31 cellular contexts compared by ENCODE assay signal in genomic region chr2:2859164-2859563, GRCh38.
"Had no signal": no experiment of that assay in that cellular context is flagged by ENCODE, and none has a peak within 500 bp of the region (broad histone marks: within the 10 kb centered on the region; RNA-seq: fewer than 3 reads in every experiment).

No MANE protein-coding gene starts in this region.

- H3K4me1 ChIP-seq: adrenal gland, body of pancreas, breast epithelium had no signal

- H3K27me3 ChIP-seq: adrenal gland, body of pancreas, brain microvascular endothelial cell had no signal

- H3K27ac ChIP-seq: adrenal gland, body of pancreas, brain microvascular endothelial cell, breast epithelium, VCaP had no signal

- H3K36me3 ChIP-seq: adrenal gland, brain microvascular endothelial cell, breast epithelium had no signal

- H3K9me3 ChIP-seq: adrenal gland, body of pancreas, breast epithelium had no signal

- H3K4me3 ChIP-seq: adrenal gland, body of pancreas, breast epithelium had no signal

- ATAC-seq: activated CD8-positive, alpha-beta T cell treated with anti-CD3 and anti-CD28 coated beads for 36 hours; activated naive CD4-positive, alpha-beta T cell treated with anti-CD3 and anti-CD28 coated beads, Interleukin-2, amount 50 U/mL, for 72 hours; activated T-cell treated with anti-CD3 and anti-CD28 coated beads, Interleukin-2, amount 50 U/mL, for 4 hours; activated T-cell treated with anti-CD3 and anti-CD28 coated beads, Interleukin-2, amount 50 U/mL, for 72 hours; activated T-helper 17 cell treated with anti-CD3 and anti-CD28 coated beads, Interleukin-2, amount 50 U/mL, for 72 hours; body of pancreas had no signal

- DNase-seq: activated B cell treated with CpG ODN at 0.5 μM for 24 hours; activated CD4-positive, alpha-beta memory T cell treated with anti-CD3 and anti-CD28 coated beads for 36 hours; activated CD4-positive, alpha-beta T cell treated with anti-CD3 and anti-CD28 coated beads for 4 hours; activated CD4-positive, alpha-beta T cell treated with anti-CD3 and anti-CD28 coated beads, Interleukin-2, amount 10 ng/mL, durations not matched to agents 24 days and 14 days; activated CD4-positive, alpha-beta T cell treated with anti-CD3 and anti-CD28 coated beads, Interleukin-2, amount 50 U/mL, for 1 hour; activated CD4-positive, alpha-beta T cell treated with anti-CD3 and anti-CD28 coated beads, Interleukin-2, amount 50 U/mL, for 4 hours; activated CD4-positive, CD25-positive, alpha-beta regulatory T cell treated with anti-CD3 and anti-CD28 coated beads, Interleukin-2, amount 50 U/mL, for 72 hours; activated CD8-positive, alpha-beta memory T cell treated with anti-CD3 and anti-CD28 coated beads, Interleukin-2, amount 50 U/mL, for 4 hours; activated CD8-positive, alpha-beta T cell treated with anti-CD3 and anti-CD28 coated beads for 36 hours; activated effector memory CD4-positive, alpha-beta T cell treated with anti-CD3 and anti-CD28 coated beads, Interleukin-2, amount 50 U/mL, for 16 hours; activated gamma-delta T cell treated with Interleukin-2 at 50 U/mL for 16 hours; activated naive CD4-positive, alpha-beta T cell; activated naive CD4-positive, alpha-beta T cell treated with anti-CD3 and anti-CD28 coated beads for 36 hours; activated naive CD4-positive, alpha-beta T cell treated with anti-CD3 and anti-CD28 coated beads, Interleukin-2, amount 50 U/mL, for 16 hours; activated naive CD8-positive, alpha-beta T cell treated with anti-CD3 and anti-CD28 coated beads for 36 hours; activated T-cell treated with anti-CD3 and anti-CD28 coated beads for 4 hours; activated T-cell treated with anti-CD3 and anti-CD28 coated beads, Interleukin-2, amount 50 U/mL, for 1 hour; activated T-cell treated with anti-CD3 and anti-CD28 coated beads, Interleukin-2, amount 50 U/mL, for 4 hours; activated T-cell treated with anti-CD3 and anti-CD28 coated beads, Interleukin-2, amount 50 U/mL, for 72 hours; adrenal gland; amniotic stem cell; aorta; body of pancreas; brain microvascular endothelial cell; central memory CD4-positive, alpha-beta T cell; T-helper 2 cell; T-helper 9 cell had no signal
